In genomic region chr2:54577035-54577434, GRCh38 we compare ENCODE assay signal across 8 cellular contexts.
DNase-seq lines count a peak whose midpoint lies in the region; ATAC-seq and TF ChIP-seq lines count a peak whose summit lies in the region.

No MANE protein-coding gene starts in this region.

- peaks cover 0 to 13% (median 5%) of the 10 kb centered on the region in 3 donors for H3K36me3 Mint-ChIP-seq in CD8-positive, alpha-beta memory T cell
- peaks cover 27% of the 10 kb centered on the region for H3K36me3 Mint-ChIP-seq in activated CD8-positive, alpha-beta T cell treated with anti-CD3 and anti-CD28 coated beads for 36 hours (ENCODE audit: low read depth)
- H3K36me3 Mint-ChIP-seq in memory B cell (peaks cover 20% of the 10 kb centered on the region), chondrocyte (ENCODE audit: low read depth) (peaks cover 2% of the 10 kb centered on the region)

- no peaks in the 10 kb centered on the region for H3K27me3 Mint-ChIP-seq in CD8-positive, alpha-beta memory T cell
- H3K27me3 Mint-ChIP-seq in activated CD8-positive, alpha-beta T cell treated with anti-CD3 and anti-CD28 coated beads for 36 hours: no peaks in the 10 kb centered on the region
- H3K27me3 Mint-ChIP-seq in memory B cell (no peaks in the 10 kb centered on the region), chondrocyte (ENCODE audit: low read depth) (no peaks in the 10 kb centered on the region)

- CTCF ChIA-PET in CD8-positive, alpha-beta memory T cell (lab: Charles Lee): interaction anchor here (1.1 to 1.9 kb wide), 3 partner anchors 18 to 23 kb away, joined by 3 to 7 read pairs (median 6); no protein-coding TSS in a partner anchor
- CTCF ChIA-PET in activated CD8-positive, alpha-beta T cell treated with anti-CD3 and anti-CD28 coated beads for 36 hours (lab: Charles Lee): interaction anchor here (1.0 to 2.8 kb wide), 6 partner anchors 10 to 54 kb away, joined by 3 to 10 read pairs (median 4); no protein-coding TSS in a partner anchor

- H3K27ac Mint-ChIP-seq in CD8-positive, alpha-beta memory T cell: peak overlapping the region; percentile 84 to 99 (median 98)
- peak overlapping the region; percentile 96 for H3K27ac Mint-ChIP-seq in activated CD8-positive, alpha-beta T cell treated with anti-CD3 and anti-CD28 coated beads for 36 hours
- peak overlapping the region; percentile 75 for H3K27ac Mint-ChIP-seq in memory B cell
- H3K27ac Mint-ChIP-seq in chondrocyte (ENCODE audit: unreplicated experiment): no peak overlapping the region

- intact Hi-C loops in activated CD8-positive, alpha-beta T cell treated with anti-CD3 and anti-CD28 coated beads for 36 hours (cut with micrococcal nuclease): loop anchor here (10.0 kb wide), 1 partner anchor 648 kb away; no protein-coding TSS in a partner anchor

- no peak overlapping the region for H3K27ac ChIP-seq in CD8-positive, alpha-beta memory T cell (ENCODE audit: low read depth, low read length)

- peaks cover 95% of the 10 kb centered on the region for H3K4me1 ChIP-seq in CD8-positive, alpha-beta memory T cell (ENCODE audit: insufficient read depth, low read length)

- no peak for ATAC-seq in activated CD8-positive, alpha-beta T cell treated with anti-CD3 and anti-CD28 coated beads for 36 hours
- no peak for ATAC-seq in memory B cell (ENCODE audit: low read depth)

- no peaks in the 10 kb centered on the region for H3K36me3 ChIP-seq in CD8-positive, alpha-beta memory T cell (ENCODE audit: insufficient read depth, low read length)

- POLR2A ChIA-PET in CD8-positive, alpha-beta memory T cell (lab: Charles Lee): interaction anchor here (0.5 kb wide), 1 partner anchor 17 kb away, joined by 5 read pairs; no protein-coding TSS in a partner anchor
- POLR2A ChIA-PET in activated CD8-positive, alpha-beta T cell treated with anti-CD3 and anti-CD28 coated beads for 36 hours (lab: Charles Lee): interaction anchor here (1.0 to 9.1 kb wide), 3 partner anchors 9 to 20 kb away, joined by 3 to 100 read pairs (median 3); no protein-coding TSS in a partner anchor

- no peak overlapping the region for H3K4me3 ChIP-seq in CD8-positive, alpha-beta memory T cell (ENCODE audit: low read length)
- H3K4me3 ChIP-seq in LNCaP clone FGC (ENCODE audit: low read depth, low read length): no peak overlapping the region

- no peaks in the 10 kb centered on the region for H3K27me3 ChIP-seq in CD8-positive, alpha-beta memory T cell (ENCODE audit: insufficient read depth, low read length, poor library complexity, severe bottlenecking)

- H3K9me3 ChIP-seq in CD8-positive, alpha-beta memory T cell (ENCODE audit: low read length): no peaks in the 10 kb centered on the region

- TF ChIP-seq CTCF in LNCaP clone FGC (IDR thresholded peaks at IDR 0.05; ENCODE audit: control insufficient read depth, extremely low read depth, insufficient read depth) (no peak), chondrocyte (IDR thresholded peaks at IDR 0.05) (no peak)
- no peak for TF ChIP-seq CTCF in activated CD8-positive, alpha-beta T cell treated with anti-CD3 and anti-CD28 coated beads for 36 hours (IDR thresholded peaks at IDR 0.05)

- peak overlapping the region in 4 of 7 donors; percentile 21 to 54 (median 45) for H3K4me3 Mint-ChIP-seq in CD8-positive, alpha-beta memory T cell
- no peak overlapping the region for H3K4me3 Mint-ChIP-seq in activated CD8-positive, alpha-beta T cell treated with anti-CD3 and anti-CD28 coated beads for 36 hours
- H3K4me3 Mint-ChIP-seq in memory B cell (no peak overlapping the region), chondrocyte (ENCODE audit: unreplicated experiment) (no peak overlapping the region)

- peaks cover 91 to 98% (median 98%) of the 10 kb centered on the region in 3 donors for H3K4me1 Mint-ChIP-seq in CD8-positive, alpha-beta memory T cell
- H3K4me1 Mint-ChIP-seq in activated CD8-positive, alpha-beta T cell treated with anti-CD3 and anti-CD28 coated beads for 36 hours (ENCODE audit: low read depth): peaks cover 92% of the 10 kb centered on the region
- peaks cover 75% of the 10 kb centered on the region for H3K4me1 Mint-ChIP-seq in memory B cell
- H3K4me1 Mint-ChIP-seq in chondrocyte (ENCODE audit: low read depth): peaks cover 85% of the 10 kb centered on the region

- DNase-seq in CD8-positive, alpha-beta memory T cell: no peak
- DNase-seq in LNCaP clone FGC (ENCODE audit: low read depth): peak; percentile 42
- no peak for DNase-seq in activated CD8-positive, alpha-beta T cell treated with anti-CD3 and anti-CD28 coated beads for 36 hours
- DNase-seq in memory B cell (ENCODE audit: low spot score in 2 of 2): no peak
- no peak for DNase-seq in NCI-H187 treated with DMSO at 0.1 percent for 48 hours (lab: John Stamatoyannopoulos, UW)
- DNase-seq in NCI-H226: no peak
- no peak for DNase-seq in cerebellum (ENCODE audit: low spot score)
- no peak for DNase-seq in chondrocyte (ENCODE audit: low spot score)

- H3K9me3 Mint-ChIP-seq in CD8-positive, alpha-beta memory T cell: peaks cover 0 to 2% (median 0%) of the 10 kb centered on the region in 5 donors
- H3K9me3 Mint-ChIP-seq in activated CD8-positive, alpha-beta T cell treated with anti-CD3 and anti-CD28 coated beads for 36 hours: peaks cover 5% of the 10 kb centered on the region
- H3K9me3 Mint-ChIP-seq in memory B cell: no peaks in the 10 kb centered on the region
- H3K9me3 Mint-ChIP-seq in chondrocyte (ENCODE audit: low read depth): no peaks in the 10 kb centered on the region

Comparison
In these comparisons a context has a peak if more than half of its experiments do, and no peak if none do; other contexts are left out.
1. H3K4me3 Mint-ChIP-seq: peak in CD8-positive, alpha-beta memory T cell (4 of 7); none in activated CD8-positive, alpha-beta T cell treated with anti-CD3 and anti-CD28 coated beads for 36 hours (single experiment), memory B cell (single experiment) and chondrocyte (single experiment).